In the genomic region with DNA sequence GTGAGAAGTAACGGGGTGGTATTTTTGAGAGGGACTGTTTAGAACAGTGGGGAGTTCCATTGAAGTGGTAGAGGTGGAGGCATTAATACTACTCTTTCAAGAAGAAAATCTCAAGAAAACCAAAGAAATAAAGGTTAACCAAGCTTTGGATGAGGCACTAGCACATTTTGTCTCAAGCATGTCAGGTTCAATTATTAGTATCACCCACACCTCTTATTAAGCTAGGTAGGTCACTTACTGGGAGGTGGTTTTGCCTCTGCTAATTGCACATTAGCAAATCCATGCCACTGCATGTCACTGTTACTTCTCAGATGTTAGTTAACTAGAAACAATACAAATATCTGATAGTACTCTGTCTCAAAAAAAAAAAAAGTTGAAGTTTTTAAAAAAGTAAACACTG, we compare ENCODE assay signal across 25 cellular contexts.
"Had no signal": no experiment of that assay in that cellular context is flagged by ENCODE, and none has a peak within 500 bp of the region (broad histone marks: within the 10 kb centered on the region; RNA-seq: fewer than 3 reads in every experiment).

No MANE protein-coding gene starts in this region.

- H3K36me3 Mint-ChIP-seq: stimulated activated effector memory CD8-positive, alpha-beta T cell treated with anti-CD3 and anti-CD28 coated beads, Interleukin-12 subunit alpha, Interleukin-12 subunit beta, amount 100 ng/mL, for 72 hours had no signal

- H3K27me3 ChIP-seq: ascending aorta, esophagus squamous epithelium, heart right ventricle, sigmoid colon, upper lobe of right lung had no signal

- H3K27me3 Mint-ChIP-seq: activated naive CD8-positive, alpha-beta T cell treated with anti-CD3 and anti-CD28 coated beads for 36 hours; brain; dendritic cell treated with granulocyte-macrophage colony-stimulating factor and Interleukin-4, amounts not matched to agents 40 ng/mL and 50 ng/mL, for 4 days; stimulated activated naive CD8-positive, alpha-beta T cell treated with anti-CD3 and anti-CD28 coated beads, Interleukin-15, amount 100 ng/mL, for 72 hours had no signal

- H3K36me3 ChIP-seq: ascending aorta, esophagus squamous epithelium, heart right ventricle, sigmoid colon, upper lobe of right lung had no signal

- H3K4me3 ChIP-seq: ascending aorta, esophagus squamous epithelium, heart right ventricle, mucosa of descending colon, sigmoid colon, upper lobe of right lung had no signal

- H3K27ac Mint-ChIP-seq: brain; dendritic cell treated with granulocyte-macrophage colony-stimulating factor and Interleukin-4, amounts not matched to agents 40 ng/mL and 50 ng/mL, for 4 days; stimulated activated effector memory CD8-positive, alpha-beta T cell treated with anti-CD3 and anti-CD28 coated beads, Interleukin-12 subunit alpha, Interleukin-12 subunit beta, amount 100 ng/mL, for 72 hours; stimulated activated naive CD8-positive, alpha-beta T cell treated with anti-CD3 and anti-CD28 coated beads, Interleukin-15, amount 100 ng/mL, for 72 hours had no signal

- H3K4me3 Mint-ChIP-seq: activated naive CD8-positive, alpha-beta T cell treated with anti-CD3 and anti-CD28 coated beads for 36 hours; brain; dendritic cell treated with granulocyte-macrophage colony-stimulating factor and Interleukin-4, amounts not matched to agents 40 ng/mL and 50 ng/mL, for 4 days; nephron; stimulated activated effector memory CD8-positive, alpha-beta T cell treated with anti-CD3 and anti-CD28 coated beads, Interleukin-12 subunit alpha, Interleukin-12 subunit beta, amount 100 ng/mL, for 72 hours; stimulated activated naive CD8-positive, alpha-beta T cell treated with anti-CD3 and anti-CD28 coated beads, Interleukin-15, amount 100 ng/mL, for 72 hours had no signal

- DNase-seq: activated CD4-positive, alpha-beta T cell treated with anti-CD3 and anti-CD28 coated beads for 4 hours; activated CD4-positive, alpha-beta T cell treated with anti-CD3 and anti-CD28 coated beads, Interleukin-2, amount 50 U/mL, for 4 hours; activated CD8-positive, alpha-beta memory T cell treated with anti-CD3 and anti-CD28 coated beads for 24 hours; activated effector memory CD4-positive, alpha-beta T cell treated with Interleukin-2 at 50 U/mL for 16 hours; activated naive CD4-positive, alpha-beta T cell treated with Interleukin-2 at 50 U/mL for 16 hours; activated naive CD8-positive, alpha-beta T cell treated with anti-CD3 and anti-CD28 coated beads for 36 hours; caudate nucleus; esophagus squamous epithelium; foreskin melanocyte; heart right ventricle; kidney glomerular epithelial cell; mucosa of descending colon; sigmoid colon; small intestine; stimulated activated CD4-positive, alpha-beta T cell treated with anti-CD3 and anti-CD28 coated beads, Interleukin-4, amount 100 ng/mL, for 24 hours; stimulated activated naive CD8-positive, alpha-beta T cell treated with anti-CD3 and anti-CD28 coated beads, Interleukin-15, amount 100 ng/mL, for 72 hours; substantia nigra; upper lobe of right lung had no signal

- ATAC-seq: heart right ventricle; left lobe of liver; stimulated activated effector memory CD8-positive, alpha-beta T cell treated with anti-CD3 and anti-CD28 coated beads, Interleukin-12 subunit alpha, Interleukin-12 subunit beta, amount 100 ng/mL, for 72 hours; stimulated activated naive CD8-positive, alpha-beta T cell treated with anti-CD3 and anti-CD28 coated beads, Interleukin-15, amount 100 ng/mL, for 72 hours; upper lobe of right lung had no signal

- H3K9me3 ChIP-seq: ascending aorta, esophagus squamous epithelium, heart right ventricle, mucosa of descending colon, sigmoid colon, upper lobe of right lung had no signal

- H3K27ac ChIP-seq: ascending aorta, epithelial cell of prostate, esophagus squamous epithelium, heart right ventricle, sigmoid colon, upper lobe of right lung had no signal

- H3K9me3 Mint-ChIP-seq: activated naive CD8-positive, alpha-beta T cell treated with anti-CD3 and anti-CD28 coated beads for 36 hours; brain; dendritic cell treated with granulocyte-macrophage colony-stimulating factor and Interleukin-4, amounts not matched to agents 40 ng/mL and 50 ng/mL, for 4 days; nephron; stimulated activated effector memory CD8-positive, alpha-beta T cell treated with anti-CD3 and anti-CD28 coated beads, Interleukin-12 subunit alpha, Interleukin-12 subunit beta, amount 100 ng/mL, for 72 hours; stimulated activated naive CD8-positive, alpha-beta T cell treated with anti-CD3 and anti-CD28 coated beads, Interleukin-15, amount 100 ng/mL, for 72 hours had no signal
